In the genomic region with DNA sequence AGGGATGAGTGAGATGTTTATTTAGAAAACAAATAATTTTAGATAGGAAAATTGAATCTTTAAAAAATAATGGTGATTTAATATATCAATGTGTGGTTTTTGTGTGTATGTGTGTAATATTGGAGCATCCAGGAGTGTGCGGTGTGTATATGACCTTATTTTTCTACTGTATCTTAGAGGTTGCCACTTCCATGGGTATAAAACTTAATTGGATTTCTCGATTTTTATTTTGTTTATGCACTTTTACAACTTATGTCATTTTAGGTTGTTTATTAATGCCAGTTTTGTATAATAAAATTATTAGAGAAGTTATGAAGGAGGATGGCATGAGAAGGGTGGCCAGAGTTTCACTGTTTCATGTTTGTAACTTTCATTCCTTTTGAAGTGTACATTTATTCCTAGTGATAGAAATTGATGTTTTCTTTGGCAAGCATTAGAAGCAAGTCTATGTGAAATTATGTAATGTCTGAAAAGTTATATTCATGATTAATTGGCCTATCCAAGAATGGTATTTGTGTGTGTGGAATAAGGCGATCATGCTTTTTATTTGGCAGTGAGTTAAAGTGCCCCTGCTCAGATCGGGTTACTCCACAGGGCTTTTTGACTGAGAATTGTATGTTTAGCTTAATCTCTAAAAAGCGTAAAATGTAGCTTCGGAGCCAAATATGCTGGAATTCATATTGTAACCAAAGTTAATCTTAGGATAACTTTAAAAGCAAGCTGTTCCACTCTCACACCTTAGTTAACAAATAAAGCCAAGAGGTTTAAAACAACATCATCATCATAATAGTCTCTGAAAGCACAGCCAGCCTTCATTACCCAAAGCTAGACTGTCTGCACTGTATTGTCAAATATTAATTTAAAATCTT, we compare ENCODE assay signal across 12 cellular contexts.
DNase-seq lines count a peak whose midpoint lies in the region; ATAC-seq, FAIRE-seq and TF ChIP-seq lines count a peak whose summit lies in the region.
"Had no signal": no experiment of that assay in that cellular context is flagged by ENCODE, and none has a peak within 500 bp of the region (broad histone marks: within the 10 kb centered on the region; RNA-seq: fewer than 3 reads in every experiment).

No MANE protein-coding gene starts in this region.

- H3K9me3 Mint-ChIP-seq in HFFc6 = no peaks in the 10 kb centered on the region
- no peaks in the 10 kb centered on the region for H3K9me3 Mint-ChIP-seq in stimulated activated effector memory CD8-positive, alpha-beta T cell treated with anti-CD3 and anti-CD28 coated beads, Interleukin-12 subunit alpha, Interleukin-12 subunit beta, amount 100 ng/mL, for 72 hours

- peak overlapping the region; percentile 37; the same call in 1 of the 2 replicates for H3K4me3 Mint-ChIP-seq in HFFc6
- no peak overlapping the region for H3K4me3 Mint-ChIP-seq in stimulated activated effector memory CD8-positive, alpha-beta T cell treated with anti-CD3 and anti-CD28 coated beads, Interleukin-12 subunit alpha, Interleukin-12 subunit beta, amount 100 ng/mL, for 72 hours
- H3K4me3 Mint-ChIP-seq: activated naive CD8-positive, alpha-beta T cell had no signal

- in situ Hi-C loops in astrocyte of the spinal cord (cut with HindIII; ENCODE audit: low sequenced_read_pairs) (no loop called here), ACHN (cut with HindIII; ENCODE audit: low pct_ligation_motif_present, low pct_unique_long_range_greater_than_20kb, low sequenced_read_pairs) (no loop called here)

- peak; percentile 26 for DNase-seq in HFFc6
- DNase-seq in astrocyte of the spinal cord (ENCODE audit: low read depth, low spot score) = peak; percentile 41
- no peak for DNase-seq in stimulated activated effector memory CD8-positive, alpha-beta T cell treated with anti-CD3 and anti-CD28 coated beads, Interleukin-12 subunit alpha, Interleukin-12 subunit beta, amount 100 ng/mL, for 72 hours (ENCODE audit: low spot score in 2 of 2)
- no peak for DNase-seq in ACHN
- DNase-seq in activated effector memory CD4-positive, alpha-beta T cell treated with anti-CD3 and anti-CD28 coated beads, Interleukin-2, amount 50 U/mL, for 16 hours = no peak
- DNase-seq in SHP77 (lab: John Stamatoyannopoulos, UW) = no peak
- DNase-seq: effector CD8-positive, alpha-beta T cell; NCI-H2227 treated with DMSO at 0.1 percent for 48 hours; retina; thyroid gland had no signal

- H3K27ac Mint-ChIP-seq in HFFc6 = peak overlapping the region; percentile 29; the same call in 1 of the 2 replicates
- H3K27ac Mint-ChIP-seq in stimulated activated effector memory CD8-positive, alpha-beta T cell treated with anti-CD3 and anti-CD28 coated beads, Interleukin-12 subunit alpha, Interleukin-12 subunit beta, amount 100 ng/mL, for 72 hours = peak overlapping the region; percentile 55
- H3K27ac Mint-ChIP-seq: activated naive CD8-positive, alpha-beta T cell had no signal

- H3K27me3 Mint-ChIP-seq in HFFc6 (ENCODE audit: insufficient read depth) = 0 out of 2 replicates have a peak, but pooled peaks cover 2% of the 10 kb centered on the region
- H3K27me3 Mint-ChIP-seq: activated naive CD8-positive, alpha-beta T cell had no signal

- peak; percentile 27 for FAIRE-seq in islet of Langerhans (lab: Jason Lieb, UNC)

- H3K4me1 Mint-ChIP-seq in HFFc6 (ENCODE audit: low read depth) = peaks cover 78% of the 10 kb centered on the region
- peaks cover 42% of the 10 kb centered on the region for H3K4me1 Mint-ChIP-seq in stimulated activated effector memory CD8-positive, alpha-beta T cell treated with anti-CD3 and anti-CD28 coated beads, Interleukin-12 subunit alpha, Interleukin-12 subunit beta, amount 100 ng/mL, for 72 hours

- no peak for TF ChIP-seq CTCF in HFFc6 (IDR thresholded peaks at IDR 0.05)
- no peak for TF ChIP-seq CTCF in astrocyte of the spinal cord (IDR thresholded peaks at IDR 0.05; ENCODE audit: low read depth, low read length)

- H3K36me3 Mint-ChIP-seq in HFFc6 (ENCODE audit: low read depth) = peaks cover 6% of the 10 kb centered on the region
- no peaks in the 10 kb centered on the region for H3K36me3 Mint-ChIP-seq in stimulated activated effector memory CD8-positive, alpha-beta T cell treated with anti-CD3 and anti-CD28 coated beads, Interleukin-12 subunit alpha, Interleukin-12 subunit beta, amount 100 ng/mL, for 72 hours

- ATAC-seq in stimulated activated effector memory CD8-positive, alpha-beta T cell treated with anti-CD3 and anti-CD28 coated beads, Interleukin-12 subunit alpha, Interleukin-12 subunit beta, amount 100 ng/mL, for 72 hours = no peak

- no peak overlapping the region for H3K4me3 ChIP-seq in astrocyte of the spinal cord (ENCODE audit: low read depth, low read length)
- H3K4me3 ChIP-seq: thyroid gland had no signal

Comparison
In these comparisons a context has a peak if more than half of its experiments do, and no peak if none do; other contexts are left out.
1. DNase-seq: peak in HFFc6 (single experiment) and astrocyte of the spinal cord (single experiment); none in stimulated activated effector memory CD8-positive, alpha-beta T cell treated with anti-CD3 and anti-CD28 coated beads, Interleukin-12 subunit alpha, Interleukin-12 subunit beta, amount 100 ng/mL, for 72 hours (0 of 2), ACHN (single experiment), activated effector memory CD4-positive, alpha-beta T cell treated with anti-CD3 and anti-CD28 coated beads, Interleukin-2, amount 50 U/mL, for 16 hours (single experiment) and SHP77 (0 of 2).